ENCODE assay signal across 26 cellular contexts in genomic region chr2:12091201-12091806, GRCh38.
DNase-seq lines count a peak whose midpoint lies in the region; ATAC-seq, FAIRE-seq and TF ChIP-seq lines count a peak whose summit lies in the region.
"Had no signal": no experiment of that assay in that cellular context is flagged by ENCODE, and none has a peak within 500 bp of the region (broad histone marks: within the 10 kb centered on the region; RNA-seq: fewer than 3 reads in every experiment).

No MANE protein-coding gene starts in this region.

- H4K20me1 ChIP-seq in GM23248 (ENCODE audit: insufficient read depth) (no peaks in the 10 kb centered on the region), PC-3 (ENCODE audit: low read length) (no peaks in the 10 kb centered on the region)

- H3K9me3 Mint-ChIP-seq in osteocyte (ENCODE audit: unreplicated experiment): peaks cover 5% of the 10 kb centered on the region
- H3K9me3 Mint-ChIP-seq: central memory CD8-positive, alpha-beta T cell; natural killer cell treated with Interleukin-12 subunit alpha and Interleukin-12 subunit beta and Interleukin-15 and Interleukin-18, amount 100 ng/mL, for 72 hours had no signal

- H3K36me3 Mint-ChIP-seq in osteocyte (ENCODE audit: unreplicated experiment): no peaks in the 10 kb centered on the region
- H3K36me3 Mint-ChIP-seq: CD4-positive, alpha-beta memory T cell had no signal

- in situ Hi-C loops in GM23248 (cut with MboI): no loop called here

- peak overlapping the region; percentile 75 for H3K27ac Mint-ChIP-seq in osteocyte (ENCODE audit: unreplicated experiment)
- H3K27ac Mint-ChIP-seq: natural killer cell treated with Interleukin-12 subunit alpha and Interleukin-12 subunit beta and Interleukin-15 and Interleukin-18, amount 100 ng/mL, for 72 hours; T-helper 17 cell had no signal

- H3K4me1 ChIP-seq in GM23248 (ENCODE audit: insufficient read depth) (peaks cover 11% of the 10 kb centered on the region; the same call in 1 of the 2 replicates), PC-3 (ENCODE audit: insufficient read depth, low read length) (peaks cover 48% of the 10 kb centered on the region)
- H3K4me1 ChIP-seq: esophagus muscularis mucosa, left lung, parathyroid adenoma had no signal

- intact Hi-C loops in PC-3 (cut with micrococcal nuclease): no loop called here

- 62 to 64% methylated on average over 4 of the region's 4 CpGs for WGBS in GM23248 (ENCODE audit: low coverage in 1 of 2, low lambda C conversion rate in 2 of 2, missing lambda C conversion rate in 2 of 2), 2 experiments

- H3K27me3 ChIP-seq in GM23248 (replicated peaks; ENCODE audit: insufficient read depth): no peaks in the 10 kb centered on the region
- H3K27me3 ChIP-seq in PC-3 (ENCODE audit: low read length): no peaks in the 10 kb centered on the region
- no peaks in the 10 kb centered on the region for H3K27me3 ChIP-seq in bronchial epithelial cell (ENCODE audit: control insufficient read depth, insufficient read depth, low read length)
- H3K27me3 ChIP-seq: esophagus muscularis mucosa, left lung had no signal

- FAIRE-seq in bronchial epithelial cell (lab: Jason Lieb, UNC): no peak
- FAIRE-seq: GM12878, small intestine had no signal

- H3K4me3 ChIP-seq in GM23248 (no peak overlapping the region), PC-3 (ENCODE audit: low read length) (no peak overlapping the region), bronchial epithelial cell (ENCODE audit: low read depth, low read length) (no peak overlapping the region)
- H3K4me3 ChIP-seq: esophagus muscularis mucosa, GM12878, left lung had no signal

- H3K27ac ChIP-seq in GM23248 (no peak overlapping the region), PC-3 (ENCODE audit: low read length) (no peak overlapping the region)
- H3K27ac ChIP-seq: esophagus muscularis mucosa, left lung, parathyroid adenoma, VCaP had no signal

- POLR2A ChIA-PET in PC-3 (lab: Charles Lee; ENCODE audit: unreplicated experiment): no interaction called here

- no peak overlapping the region for H2AFZ ChIP-seq in GM23248
- no peak overlapping the region for H2AFZ ChIP-seq in PC-3 (ENCODE audit: low read length)
- H2AFZ ChIP-seq: parathyroid adenoma had no signal

- CTCF ChIA-PET in PC-3 (lab: Charles Lee): no interaction called here

- H3K4me1 Mint-ChIP-seq in osteocyte (ENCODE audit: unreplicated experiment): peaks cover 65% of the 10 kb centered on the region
- H3K4me1 Mint-ChIP-seq: CD4-positive, alpha-beta memory T cell; central memory CD8-positive, alpha-beta T cell had no signal

- H3F3A ChIP-seq in GM23248 (ENCODE audit: insufficient read depth) (no peaks in the 10 kb centered on the region), PC-3 (ENCODE audit: low read length, unreplicated experiment) (no peaks in the 10 kb centered on the region)

- H3K4me2 ChIP-seq in GM23248 (ENCODE audit: unreplicated experiment) (no peak overlapping the region), PC-3 (ENCODE audit: low read length) (peak overlapping the region; percentile 27; the same call in 1 of the 2 replicates)

- no peaks in the 10 kb centered on the region for H3K9me3 ChIP-seq in GM23248 (ENCODE audit: low read depth)
- no peaks in the 10 kb centered on the region for H3K9me3 ChIP-seq in PC-3 (ENCODE audit: low read length)
- H3K9me3 ChIP-seq: left lung had no signal

- no peak for TF ChIP-seq CTCF in PC-3 (conservative IDR thresholded peaks at IDR 0.05; ENCODE audit: low read depth, low read length)
- no peak for TF ChIP-seq CTCF in bronchial epithelial cell (IDR thresholded peaks at IDR 0.05; ENCODE audit: insufficient read depth, low read length, severe bottlenecking)
- no peak for TF ChIP-seq CTCF in osteocyte (IDR thresholded peaks at IDR 0.05)

- peak; percentile 22 for DNase-seq in GM23248
- DNase-seq in PC-3: peak; percentile 88
- peak; percentile 49 for DNase-seq in bronchial epithelial cell (ENCODE audit: low read depth)
- no peak for DNase-seq in osteocyte (ENCODE audit: extremely low spot score, unreplicated experiment)
- DNase-seq: activated CD8-positive, alpha-beta memory T cell treated with anti-CD3 and anti-CD28 coated beads, Interleukin-2, amount 50 U/mL, for 48 hours; activated effector memory CD4-positive, alpha-beta T cell treated with anti-CD3 and anti-CD28 coated beads, Interleukin-2, amount 50 U/mL, for 16 hours; CD4-positive, alpha-beta memory T cell; DMS153; effector CD4-positive, alpha-beta T cell; head of caudate nucleus; left lung; NCI-H1436; SIG-M5; small intestine; stimulated activated naive CD4-positive, alpha-beta T cell; T-helper 17 cell had no signal

- H3K9me2 ChIP-seq in GM23248 (ENCODE audit: insufficient read depth): no peaks in the 10 kb centered on the region
- H3K9me2 ChIP-seq in PC-3 (replicated peaks; ENCODE audit: low read length): no peaks in the 10 kb centered on the region

- ATAC-seq in PC-3 (peak; percentile 23), HG02588 (IDR thresholded peaks at IDR 0.05; ENCODE audit: unreplicated experiment) (no peak), GM18873 (IDR thresholded peaks at IDR 0.05; ENCODE audit: low FRiP score, unreplicated experiment) (no peak), HG02678 (IDR thresholded peaks at IDR 0.05; ENCODE audit: unreplicated experiment) (no peak), GM19035 (IDR thresholded peaks at IDR 0.05; ENCODE audit: unreplicated experiment) (no peak)
- ATAC-seq: GM12878; left lung; natural killer cell treated with Interleukin-12 subunit alpha and Interleukin-12 subunit beta and Interleukin-15 and Interleukin-18, amount 100 ng/mL, for 72 hours; T-helper 17 cell had no signal

- H3K36me3 ChIP-seq in GM23248 (ENCODE audit: low read depth) (no peaks in the 10 kb centered on the region), PC-3 (ENCODE audit: low read depth, low read length) (no peaks in the 10 kb centered on the region), bronchial epithelial cell (ENCODE audit: control insufficient read depth, insufficient read depth, low read length) (no peaks in the 10 kb centered on the region)
- H3K36me3 ChIP-seq: esophagus muscularis mucosa, left lung had no signal

- BruUV-seq in PC-3 (replicated peaks; lab: Mats Ljungman, UMichigan): no TSS peak

- no peak overlapping the region for H3K4me3 Mint-ChIP-seq in osteocyte (ENCODE audit: unreplicated experiment)
- H3K4me3 Mint-ChIP-seq: CD4-positive, alpha-beta memory T cell; central memory CD8-positive, alpha-beta T cell; natural killer cell treated with Interleukin-12 subunit alpha and Interleukin-12 subunit beta and Interleukin-15 and Interleukin-18, amount 100 ng/mL, for 72 hours; T-helper 17 cell had no signal

- H3K27me3 Mint-ChIP-seq in osteocyte (ENCODE audit: unreplicated experiment): no peaks in the 10 kb centered on the region

- no peaks in the 10 kb centered on the region for H3K79me2 ChIP-seq in GM23248 (ENCODE audit: insufficient read depth)
- no peaks in the 10 kb centered on the region for H3K79me2 ChIP-seq in PC-3 (ENCODE audit: low read length)
- H3K79me2 ChIP-seq: parathyroid adenoma had no signal

- H3K9ac ChIP-seq in GM23248: no peak overlapping the region
- H3K9ac ChIP-seq in PC-3 (ENCODE audit: low read length): no peak overlapping the region
- H3K9ac ChIP-seq: parathyroid adenoma had no signal
